8 cellular contexts compared by ENCODE assay signal in the genomic region with DNA sequence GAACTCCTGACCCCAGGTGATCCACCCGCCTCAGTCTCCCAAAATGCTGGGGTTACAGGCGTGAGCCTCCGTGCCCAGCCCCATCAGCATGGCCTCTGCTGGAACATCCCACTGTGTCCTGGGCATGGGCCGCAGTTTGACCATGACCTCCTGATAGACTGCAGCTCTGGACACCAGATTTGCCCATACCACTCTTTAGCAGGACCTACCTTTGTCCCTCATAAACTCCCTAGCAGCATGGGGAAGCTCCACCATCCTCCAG.
"Had no signal": no experiment of that assay in that cellular context is flagged by ENCODE, and none has a peak within 500 bp of the region (broad histone marks: within the 10 kb centered on the region; RNA-seq: fewer than 3 reads in every experiment).

No MANE protein-coding gene starts in this region.

- H3K4me3 ChIP-seq: GM23248 had no signal

- ATAC-seq: HepG2 had no signal

- H3K4me1 Mint-ChIP-seq: IgD-negative memory B cell had no signal

- DNase-seq: GM23248, GOT3, H7, HCEC 1CT, KBM-7 had no signal

- H3K9me3 Mint-ChIP-seq: IgD-negative memory B cell had no signal

- H3K4me3 Mint-ChIP-seq: IgD-negative memory B cell had no signal

- H3K27ac ChIP-seq: GM23248, HL-60 had no signal
